28 cellular contexts compared by ENCODE assay signal in genomic region chr20:47148059-47148458, GRCh38.
"Had no signal": no experiment of that assay in that cellular context is flagged by ENCODE, and none has a peak within 500 bp of the region (broad histone marks: within the 10 kb centered on the region; RNA-seq: fewer than 3 reads in every experiment).

No MANE protein-coding gene starts in this region.

- H3K36me3 ChIP-seq: left lung, lower lobe of right lung, neutrophil, right atrium auricular region, spleen, suprapubic skin, thoracic aorta, tibial artery, upper lobe of right lung had no signal

- H3K9me3 ChIP-seq: left lung, lower lobe of right lung, neutrophil, right atrium auricular region, spleen, suprapubic skin, thoracic aorta, tibial artery, upper lobe of right lung had no signal

- H3K9me3 Mint-ChIP-seq: naive thymus-derived CD8-positive, alpha-beta T cell; nephron; stimulated activated effector memory CD8-positive, alpha-beta T cell treated with anti-CD3 and anti-CD28 coated beads, Interleukin-12 subunit alpha, Interleukin-12 subunit beta, amount 100 ng/mL, for 72 hours; stimulated activated naive CD8-positive, alpha-beta T cell treated with anti-CD3 and anti-CD28 coated beads, Interleukin-15, Interleukin-2, amounts not matched to agents 100 ng/mL and 50 ng/mL, for 24 hours had no signal

- DNase-seq: hippocampal formation; kidney glomerular epithelial cell; left colon; left lung; lower lobe of right lung; mammary epithelial cell; mesenchymal stem cell; naive thymus-derived CD8-positive, alpha-beta T cell; occipital lobe; small intestine; spleen; stimulated activated CD4-positive, alpha-beta T cell treated with anti-CD3 and anti-CD28 coated beads, Interleukin-4, amount 100 ng/mL, for 24 hours; stimulated activated naive CD4-positive, alpha-beta T cell; tibial artery; trophoblast cell; upper lobe of right lung had no signal

- H3K27me3 ChIP-seq: left lung, neutrophil, right atrium auricular region, suprapubic skin, upper lobe of right lung had no signal

- H3K27ac ChIP-seq: left lung, lower lobe of right lung, neutrophil, right atrium auricular region, spleen, suprapubic skin, thoracic aorta, tibial artery, upper lobe of right lung had no signal

- H3K27me3 Mint-ChIP-seq: progenitor cell of endocrine pancreas had no signal

- H3K4me3 ChIP-seq: left lung, lower lobe of right lung, right atrium auricular region, spleen, suprapubic skin, thoracic aorta, tibial artery, upper lobe of right lung had no signal

- FAIRE-seq: keratinocyte, small intestine, urothelium cell line had no signal

- ATAC-seq: left colon; left lung; naive thymus-derived CD8-positive, alpha-beta T cell; sciatic nerve; stimulated activated effector memory CD8-positive, alpha-beta T cell treated with anti-CD3 and anti-CD28 coated beads, Interleukin-12 subunit alpha, Interleukin-12 subunit beta, amount 100 ng/mL, for 72 hours had no signal

- H3K27ac Mint-ChIP-seq: naive thymus-derived CD8-positive, alpha-beta T cell; nephron; progenitor cell of endocrine pancreas; stimulated activated effector memory CD8-positive, alpha-beta T cell treated with anti-CD3 and anti-CD28 coated beads, Interleukin-12 subunit alpha, Interleukin-12 subunit beta, amount 100 ng/mL, for 72 hours; stimulated activated naive CD8-positive, alpha-beta T cell treated with anti-CD3 and anti-CD28 coated beads, Interleukin-15, Interleukin-2, amounts not matched to agents 100 ng/mL and 50 ng/mL, for 24 hours had no signal

- H3K36me3 Mint-ChIP-seq: naive thymus-derived CD8-positive, alpha-beta T cell; stimulated activated effector memory CD8-positive, alpha-beta T cell treated with anti-CD3 and anti-CD28 coated beads, Interleukin-12 subunit alpha, Interleukin-12 subunit beta, amount 100 ng/mL, for 72 hours had no signal

- H3K4me1 ChIP-seq: lower lobe of right lung, right atrium auricular region, suprapubic skin, tibial artery, upper lobe of right lung had no signal

- H3K4me3 Mint-ChIP-seq: naive thymus-derived CD8-positive, alpha-beta T cell; nephron; neural crest cell; stimulated activated effector memory CD8-positive, alpha-beta T cell treated with anti-CD3 and anti-CD28 coated beads, Interleukin-12 subunit alpha, Interleukin-12 subunit beta, amount 100 ng/mL, for 72 hours; stimulated activated naive CD8-positive, alpha-beta T cell treated with anti-CD3 and anti-CD28 coated beads, Interleukin-15, Interleukin-2, amounts not matched to agents 100 ng/mL and 50 ng/mL, for 24 hours had no signal

- H3K4me1 Mint-ChIP-seq: naive thymus-derived CD8-positive, alpha-beta T cell; stimulated activated effector memory CD8-positive, alpha-beta T cell treated with anti-CD3 and anti-CD28 coated beads, Interleukin-12 subunit alpha, Interleukin-12 subunit beta, amount 100 ng/mL, for 72 hours had no signal
